8 cellular contexts compared by ENCODE assay signal in genomic region chr7:128427289-128427891, GRCh38. TPM values are rescaled to one million over a fixed set of nuclear protein-coding genes. Genes with fewer than 3 reads are reported as not detected.
DNase-seq lines count a peak whose midpoint lies in the region; ATAC-seq, FAIRE-seq and TF ChIP-seq lines count a peak whose summit lies in the region.

No MANE protein-coding gene starts in this region.

- H3K27ac ChIP-seq in A549 (peak overlapping the region; percentile 87 to 95), DND-41 (ENCODE audit: low read length) (no peak overlapping the region)

- H3K27ac Mint-ChIP-seq in naive thymus-derived CD8-positive, alpha-beta T cell: no peak overlapping the region

- no peak for FAIRE-seq in A549 (lab: Jason Lieb, UNC)

- peak in 1 of 2 experiments; percentile 76 for DNase-seq in A549 (ENCODE audit: low read depth in 1 of 2, low spot score in 1 of 2)
- DNase-seq in DND-41: peak; percentile 23
- DNase-seq in M059J (ENCODE audit: low read depth): peak; percentile 64
- peak; percentile 21 for DNase-seq in SHP77 treated with DMSO at 0.1 percent for 48 hours (lab: John Stamatoyannopoulos, UW)
- DNase-seq in naive thymus-derived CD8-positive, alpha-beta T cell: peak in 3 of 10 donors; percentile 54 to 61 (median 55)

- H3K36me3 ChIP-seq in DND-41 (ENCODE audit: insufficient read depth, low read length): no peaks in the 10 kb centered on the region

- peak; percentile 91 for TF ChIP-seq CTCF in A549 (IDR thresholded peaks at IDR 0.05)
- peak; percentile 74 for TF ChIP-seq CTCF in DND-41 (IDR thresholded peaks at IDR 0.05; ENCODE audit: borderline replicate concordance, extremely low read depth, low read length, poor library complexity, severe bottlenecking)

- no peaks in the 10 kb centered on the region for H3K79me2 ChIP-seq in DND-41 (ENCODE audit: insufficient read depth, low read length)

- ATAC-seq in A549 (peak; percentile 56 to 67), DND-41 (ENCODE audit: insufficient read depth, low read depth) (peak; percentile 78), esophagus mucosa (peak; percentile 27), GM21528 (IDR thresholded peaks at IDR 0.05; ENCODE audit: low FRiP score, unreplicated experiment) (no peak), GM19324 (IDR thresholded peaks at IDR 0.05; ENCODE audit: low FRiP score, unreplicated experiment) (no peak)
- ATAC-seq in naive thymus-derived CD8-positive, alpha-beta T cell: peak; percentile 68 to 83

- H3K27me3 ChIP-seq in DND-41 (ENCODE audit: insufficient read depth, low read length, poor library complexity): peaks cover 10% of the 10 kb centered on the region

- H4K20me1 ChIP-seq in DND-41 (ENCODE audit: insufficient read depth, low read length): no peaks in the 10 kb centered on the region

- no peak for TF ChIP-seq EP300 in A549 (IDR thresholded peaks at IDR 0.05)

- H3K36me3 Mint-ChIP-seq in naive thymus-derived CD8-positive, alpha-beta T cell: no peaks in the 10 kb centered on the region

- TF ChIP-seq RAD21 in A549 (conservative IDR thresholded peaks at IDR 0.05 in 1 of 2, IDR thresholded peaks at IDR 0.05 in 1 of 2): peak; percentile 94 to 95

- 9% methylated on average over 7 of the region's 7 CpGs for WGBS in A549 (ENCODE audit: missing lambda C conversion rate)

- H3K9me3 ChIP-seq in A549 (no peaks in the 10 kb centered on the region), DND-41 (ENCODE audit: insufficient read depth, low read length, severe bottlenecking) (no peaks in the 10 kb centered on the region)

- CTCF ChIA-PET in A549 (lab: Yijun Ruan, JAX): interaction anchor here (0.7 to 23.8 kb wide), 31 partner anchors 7 to 535 kb away, joined by 3 to 695 read pairs (median 9); partner anchors contain the start of genes ATP6V1F, HILPDA, IMPDH1 and METTL2B

- no peak overlapping the region for H3K4me3 ChIP-seq in A549
- no peak overlapping the region for H3K4me3 ChIP-seq in DND-41 (ENCODE audit: low read depth in 1 of 2, low read length in 2 of 2)

- H3K4me2 ChIP-seq in A549: peak overlapping the region; percentile 35; the same call in 2 of the 3 replicates
- no peak overlapping the region for H3K4me2 ChIP-seq in DND-41 (ENCODE audit: insufficient read depth, low read length)

- H2AFZ ChIP-seq in DND-41 (ENCODE audit: low read depth, low read length): no peak overlapping the region

- TF ChIP-seq POLR2A in A549 (IDR thresholded peaks at IDR 0.05; ENCODE audit: low read length): no peak

- H3K9ac ChIP-seq in DND-41 (ENCODE audit: low read depth, low read length): no peak overlapping the region

- peaks cover 3 to 15% (median 9%) of the 10 kb centered on the region in 5 donors for H3K27me3 Mint-ChIP-seq in naive thymus-derived CD8-positive, alpha-beta T cell

- peaks cover 0 to 13% (median 1%) of the 10 kb centered on the region in 4 donors for H3K4me1 Mint-ChIP-seq in naive thymus-derived CD8-positive, alpha-beta T cell

- H3K4me1 ChIP-seq in A549 (peaks cover 35% of the 10 kb centered on the region), DND-41 (ENCODE audit: insufficient read depth, low read length) (no peaks in the 10 kb centered on the region)

- POLR2A ChIA-PET in A549 (lab: Yijun Ruan, JAX): interaction anchor here (2.1 kb wide), 1 partner anchor 33 kb away, joined by 5 read pairs; no protein-coding TSS in a partner anchor
- POLR2A ChIA-PET in naive thymus-derived CD8-positive, alpha-beta T cell (lab: Charles Lee): interaction anchor here (0.6 to 2.4 kb wide), 6 partner anchors 23 to 627 kb away, joined by 3 to 8 read pairs (median 3); partner anchors contain the start of gene HILPDA

- H3K4me3 Mint-ChIP-seq in naive thymus-derived CD8-positive, alpha-beta T cell: no peak overlapping the region

- H3K9me3 Mint-ChIP-seq in naive thymus-derived CD8-positive, alpha-beta T cell: no peaks in the 10 kb centered on the region

TF ChIP-seq in A549, 52 proteins besides CTCF, POLR2A, EP300 and RAD21:
- TF ChIP-seq RNF2 (IDR thresholded peaks at IDR 0.05; ENCODE audit: borderline replicate concordance, low read depth) (no peak), GATA3 (IDR thresholded peaks at IDR 0.05; ENCODE audit: borderline replicate concordance) (no peak), MAFK (IDR thresholded peaks at IDR 0.05; ENCODE audit: partially characterized antibody) (no peak), E2F6 (IDR thresholded peaks at IDR 0.05; ENCODE audit: borderline replicate concordance, low read depth) (no peak), SMC3 (IDR thresholded peaks at IDR 0.05) (peak; percentile 95), MAZ (IDR thresholded peaks at IDR 0.05; ENCODE audit: borderline replicate concordance, low read depth, low read length) (no peak), HDAC2 (IDR thresholded peaks at IDR 0.05) (no peak), EHF (CRISPR knock-in tag; IDR thresholded peaks at IDR 0.05) (no peak), ZC3H11A (IDR thresholded peaks at IDR 0.05) (peak; percentile 2; the same call in 1 of the 2 replicates), TP53 (CRISPR knock-in tag; IDR thresholded peaks at IDR 0.05) (no peak), HOXB13 (CRISPR knock-in tag; IDR thresholded peaks at IDR 0.05; ENCODE audit: low read depth) (no peak), USF2 (IDR thresholded peaks at IDR 0.05) (no peak), ESRRA (IDR thresholded peaks at IDR 0.05; ENCODE audit: borderline replicate concordance, low read length) (no peak), BHLHE40 (IDR thresholded peaks at IDR 0.05; ENCODE audit: low read depth, low read length) (no peak), KDM5A (IDR thresholded peaks at IDR 0.05) (no peak), SREBF2 (IDR thresholded peaks at IDR 0.05) (no peak), ZSCAN20 (CRISPR knock-in tag; IDR thresholded peaks at IDR 0.05) (no peak)

RNA-seq across cellular contexts. Expression of gene IMPDH1, which starts 17.6 kb away (rescaled TPM):
- polyA plus RNA-seq in A549 (2011; rRNA removed): 55.4 and 83.3 TPM in 2 replicates
- polyA plus RNA-seq in A549 (2012; cell fraction: cytosol; rRNA removed): 79.8 and 101 TPM in 2 replicates
- polyA plus RNA-seq in A549 (2012; cell fraction: nucleus; rRNA removed): 150 and 163 TPM in 2 replicates
- 65.1 to 66.9 TPM (median 65.4 TPM) in 3 replicates for polyA plus RNA-seq in A549 (2017; fragmentation: RNase III; extraction: RNeasy Plus Mini Kit Qiagen cat#74134 plus additional on column Dnase treatment)
- polyA minus RNA-seq in A549 (2011; rRNA and poly(A)+ RNA removed): 127 and 130 TPM in 2 replicates
- total RNA-seq in M059J (2014; rRNA removed; shearing (Covaris generic)): 40.0 and 59.1 TPM in 2 replicates
- total RNA-seq in esophagus mucosa: 38.5 TPM
- 10 to 100 TPM; 36.9 to 45.0 TPM for total RNA-seq in naive thymus-derived CD8-positive, alpha-beta T cell
- polyA plus RNA-seq in naive thymus-derived CD8-positive, alpha-beta T cell: 10 to 100 TPM; 30.2 to 39.5 (median 32.9) TPM

RNA-seq across cellular contexts. Expression of gene HILPDA, which starts 28.3 kb away (rescaled TPM):
- polyA plus RNA-seq in A549 (2011; rRNA removed): 94.6 and 179 TPM in 2 replicates
- 46.7 and 46.9 TPM in 2 replicates for polyA plus RNA-seq in A549 (2012; cell fraction: cytosol; rRNA removed)
- 16.5 and 23.0 TPM in 2 replicates for polyA plus RNA-seq in A549 (2012; cell fraction: nucleus; rRNA removed)
- polyA plus RNA-seq in A549 (2017; fragmentation: RNase III; extraction: RNeasy Plus Mini Kit Qiagen cat#74134 plus additional on column Dnase treatment): 22.0 to 24.2 TPM (median 24.2 TPM) in 3 replicates
- polyA minus RNA-seq in A549 (2011; rRNA and poly(A)+ RNA removed): 127 and 199 TPM in 2 replicates
- 14.5 and 17.0 TPM in 2 replicates for total RNA-seq in M059J (2014; rRNA removed; shearing (Covaris generic))
- 157 TPM for total RNA-seq in esophagus mucosa
- total RNA-seq in naive thymus-derived CD8-positive, alpha-beta T cell: 1 to 10 TPM; 3.4 to 3.8 TPM
- polyA plus RNA-seq in naive thymus-derived CD8-positive, alpha-beta T cell: 1 to 10 TPM; 2.9 to 3.4 (median 3.2) TPM

RNA-seq across cellular contexts. Expression of gene METTL2B, which starts 49.2 kb away (rescaled TPM):
- polyA plus RNA-seq in A549 (2011; rRNA removed) (48.8 and 49.1 TPM in 2 replicates), A549 (2017; fragmentation: RNase III; extraction: RNeasy Plus Mini Kit Qiagen cat#74134 plus additional on column Dnase treatment) (25.9 to 32.3 TPM (median 28.0 TPM) in 3 replicates)
- polyA plus RNA-seq in A549 (2012; cell fraction: cytosol; rRNA removed): 16.2 and 17.9 TPM in 2 replicates
- 8.1 and 10.5 TPM in 2 replicates for polyA plus RNA-seq in A549 (2012; cell fraction: nucleus; rRNA removed)
- polyA minus RNA-seq in A549 (2011; rRNA and poly(A)+ RNA removed): 22.7 and 26.3 TPM in 2 replicates
- 31.3 and 36.0 TPM in 2 replicates for total RNA-seq in M059J (2014; rRNA removed; shearing (Covaris generic))
- 18.4 TPM for total RNA-seq in esophagus mucosa
- 10 to 100 TPM; 29.2 to 38.0 TPM for total RNA-seq in naive thymus-derived CD8-positive, alpha-beta T cell
- 10 to 100 TPM; 11.5 to 28.7 (median 21.3) TPM for polyA plus RNA-seq in naive thymus-derived CD8-positive, alpha-beta T cell

Comparison
In these comparisons a context has a peak if more than half of its experiments do, and no peak if none do; other contexts are left out.
1. ATAC-seq: peak in A549 (2 of 2), DND-41 (single experiment), esophagus mucosa (single experiment) and naive thymus-derived CD8-positive, alpha-beta T cell (2 of 2); none in GM21528 (single experiment) and GM19324 (single experiment).